ENCODE assay signal across 15 cellular contexts in genomic region chr15:48469681-48470080, GRCh38.
DNase-seq lines count a peak whose midpoint lies in the region; ATAC-seq, FAIRE-seq and TF ChIP-seq lines count a peak whose summit lies in the region.
"Had no signal": no experiment of that assay in that cellular context is flagged by ENCODE, and none has a peak within 500 bp of the region (broad histone marks: within the 10 kb centered on the region; RNA-seq: fewer than 3 reads in every experiment).

No MANE protein-coding gene starts in this region.

- H3K79me2 ChIP-seq in osteoblast (ENCODE audit: insufficient read depth, low read length): peaks cover 11% of the 10 kb centered on the region

- H3K36me3 ChIP-seq in SJSA1: peaks cover 96% of the 10 kb centered on the region
- peaks cover 96% of the 10 kb centered on the region for H3K36me3 ChIP-seq in osteoblast (ENCODE audit: insufficient read depth, low read length)

- no peak overlapping the region for H3K4me3 ChIP-seq in SJSA1
- H3K4me3 ChIP-seq in choroid plexus epithelial cell (ENCODE audit: low read depth, low read length): no peak overlapping the region
- no peak overlapping the region for H3K4me3 ChIP-seq in osteoblast (ENCODE audit: insufficient read depth, low read length)
- H3K4me3 ChIP-seq: SJCRH30 had no signal

- H3K9me3 ChIP-seq in SJSA1 (replicated peaks) (no peaks in the 10 kb centered on the region), osteoblast (ENCODE audit: low read depth, low read length) (no peaks in the 10 kb centered on the region)
- H3K9me3 ChIP-seq: Caco-2, SJCRH30 had no signal

- no peaks in the 10 kb centered on the region for H4K20me1 ChIP-seq in osteoblast (ENCODE audit: insufficient read depth, low read length)

- no peak for DNase-seq in SJSA1 (ENCODE audit: low read depth in 1 of 2, low spot score in 2 of 2)
- DNase-seq in choroid plexus epithelial cell (ENCODE audit: low read depth): peak; percentile 42
- no peak for DNase-seq in osteoblast (ENCODE audit: insufficient read length, low spot score, missing footprints)
- DNase-seq in NCI-H510A (lab: John Stamatoyannopoulos, UW): no peak
- DNase-seq in GM19239 (ENCODE audit: insufficient read length, low spot score): no peak
- DNase-seq in superior temporal gyrus (ENCODE audit: extremely low spot score): no peak
- DNase-seq: Caco-2, DMS153, H7, NCI-H1105 treated with DMSO at 0.1 percent for 48 hours, NCI-H187, NCI-H446, SJCRH30 had no signal

- H3K27me3 ChIP-seq in SJSA1 (replicated peaks): no peaks in the 10 kb centered on the region
- H3K27me3 ChIP-seq in osteoblast (ENCODE audit: insufficient read depth, low read length): no peaks in the 10 kb centered on the region
- H3K27me3 ChIP-seq: SJCRH30 had no signal

- TF ChIP-seq CTCF in choroid plexus epithelial cell (conservative IDR thresholded peaks at IDR 0.05; ENCODE audit: low read depth, low read length) (no peak), osteoblast (IDR thresholded peaks at IDR 0.05; ENCODE audit: extremely low read depth, low read depth, low read length) (no peak)

- no peak for FAIRE-seq in GM19239 (lab: Jason Lieb, UNC)

- H3K4me1 ChIP-seq in SJSA1 (replicated peaks) (peaks cover 24% of the 10 kb centered on the region), osteoblast (ENCODE audit: insufficient read depth, low read length) (peaks cover 21% of the 10 kb centered on the region)
- H3K4me1 ChIP-seq: Caco-2 had no signal

- ATAC-seq in HG03135 (IDR thresholded peaks at IDR 0.05; ENCODE audit: unreplicated experiment): no peak

- no peak overlapping the region for H2AFZ ChIP-seq in osteoblast (ENCODE audit: low read length)

- peak overlapping the region; percentile 62 for H3K27ac ChIP-seq in SJSA1
- peak overlapping the region; percentile 5 for H3K27ac ChIP-seq in osteoblast (ENCODE audit: low read depth, low read length)
- H3K27ac ChIP-seq: RWPE1, SJCRH30 had no signal

- no peak overlapping the region for H3K4me2 ChIP-seq in osteoblast (ENCODE audit: insufficient read depth, low read length)
